Comparison of ENCODE assay signal across 23 cellular contexts in the genomic region with DNA sequence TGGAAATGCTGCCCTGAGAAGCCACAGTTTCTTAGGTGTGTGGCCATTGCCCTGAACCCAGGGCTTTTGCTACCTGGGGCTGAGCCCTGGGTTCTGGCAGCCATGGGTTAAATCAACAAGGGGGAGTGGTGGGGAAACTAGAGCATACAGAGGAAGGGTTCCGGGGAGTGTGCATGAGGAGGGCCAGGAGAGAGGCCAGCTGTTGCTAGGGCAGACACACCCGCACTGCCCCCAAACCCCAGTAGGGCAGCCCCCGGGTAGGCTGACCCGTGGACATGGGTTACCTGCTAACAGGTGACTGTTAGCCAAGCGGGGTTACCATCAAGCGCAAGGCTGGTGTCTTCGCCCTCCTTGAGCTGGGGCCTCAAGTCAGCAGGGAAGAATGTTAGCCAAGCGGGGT.
"Had no signal": no experiment of that assay in that cellular context is flagged by ENCODE, and none has a peak within 500 bp of the region (broad histone marks: within the 10 kb centered on the region; RNA-seq: fewer than 3 reads in every experiment).

No MANE protein-coding gene starts in this region.

- H3K4me1 ChIP-seq: body of pancreas, prostate gland had no signal

- H3K27me3 ChIP-seq: body of pancreas, ovary, thyroid gland had no signal

- H3K9me3 Mint-ChIP-seq: activated CD4-positive, alpha-beta T cell treated with anti-CD3 and anti-CD28 coated beads, Interleukin-2, amount 10 ng/mL, durations not matched to agents 7 days and 5 days; activated CD8-positive, alpha-beta T cell treated with anti-CD3 and anti-CD28 coated beads for 36 hours; activated naive CD8-positive, alpha-beta T cell treated with anti-CD3 and anti-CD28 coated beads, Interleukin-2, amount 50 U/mL, for 24 hours; mesothelial cell of epicardium; natural killer cell; stimulated activated naive CD8-positive, alpha-beta T cell treated with anti-CD3 and anti-CD28 coated beads, Interleukin-15, Interleukin-2, amounts not matched to agents 100 ng/mL and 50 ng/mL, for 24 hours had no signal

- DNase-seq: activated CD4-positive, alpha-beta T cell treated with anti-CD3 and anti-CD28 coated beads, Interleukin-2, amount 10 ng/mL, durations not matched to agents 7 days and 5 days; activated CD4-positive, CD25-positive, alpha-beta regulatory T cell treated with anti-CD3 and anti-CD28 coated beads, Interleukin-2, amount 50 U/mL, for 72 hours; activated CD8-positive, alpha-beta memory T cell treated with anti-CD3 and anti-CD28 coated beads, Interleukin-2, amount 10 ng/mL, durations not matched to agents 7 days and 5 days; activated CD8-positive, alpha-beta T cell treated with anti-CD3 and anti-CD28 coated beads for 36 hours; activated naive CD4-positive, alpha-beta T cell; activated naive CD8-positive, alpha-beta T cell treated with anti-CD3 and anti-CD28 coated beads, Interleukin-2, amount 50 U/mL, for 24 hours; activated T-cell treated with anti-CD3 and anti-CD28 coated beads for 4 hours; body of pancreas; dermis blood vessel endothelial cell; effector CD8-positive, alpha-beta T cell; glutamatergic neuron; hippocampal formation; left ventricle myocardium inferior; natural killer cell; ovary; stimulated activated CD4-positive, alpha-beta T cell treated with anti-CD3 and anti-CD28 coated beads, Interleukin-4, amount 100 ng/mL, for 1 hour; substantia nigra; thyroid gland had no signal

- H3K4me3 Mint-ChIP-seq: activated CD4-positive, alpha-beta T cell treated with anti-CD3 and anti-CD28 coated beads, Interleukin-2, amount 10 ng/mL, durations not matched to agents 7 days and 5 days; activated CD8-positive, alpha-beta memory T cell treated with anti-CD3 and anti-CD28 coated beads, Interleukin-2, amount 10 ng/mL, durations not matched to agents 7 days and 5 days; activated CD8-positive, alpha-beta T cell treated with anti-CD3 and anti-CD28 coated beads for 36 hours; activated naive CD8-positive, alpha-beta T cell treated with anti-CD3 and anti-CD28 coated beads, Interleukin-2, amount 50 U/mL, for 24 hours; mesothelial cell of epicardium; natural killer cell; stimulated activated naive CD8-positive, alpha-beta T cell treated with anti-CD3 and anti-CD28 coated beads, Interleukin-15, Interleukin-2, amounts not matched to agents 100 ng/mL and 50 ng/mL, for 24 hours had no signal

- H3K27ac ChIP-seq: body of pancreas, left ventricle myocardium inferior, neutrophil, ovary, prostate gland had no signal

- ATAC-seq: activated CD8-positive, alpha-beta memory T cell treated with anti-CD3 and anti-CD28 coated beads, Interleukin-2, amount 10 ng/mL, durations not matched to agents 7 days and 5 days; activated CD8-positive, alpha-beta T cell treated with anti-CD3 and anti-CD28 coated beads for 36 hours; activated naive CD8-positive, alpha-beta T cell treated with anti-CD3 and anti-CD28 coated beads, Interleukin-2, amount 50 U/mL, for 24 hours; body of pancreas; natural killer cell had no signal

- H3K9me3 ChIP-seq: body of pancreas, esophagus muscularis mucosa, left ventricle myocardium inferior, neutrophil, ovary, prostate gland, thyroid gland had no signal

- H3K27ac Mint-ChIP-seq: activated CD4-positive, alpha-beta T cell treated with anti-CD3 and anti-CD28 coated beads, Interleukin-2, amount 10 ng/mL, durations not matched to agents 7 days and 5 days; activated CD8-positive, alpha-beta memory T cell treated with anti-CD3 and anti-CD28 coated beads, Interleukin-2, amount 10 ng/mL, durations not matched to agents 7 days and 5 days; activated CD8-positive, alpha-beta T cell treated with anti-CD3 and anti-CD28 coated beads for 36 hours; activated naive CD8-positive, alpha-beta T cell treated with anti-CD3 and anti-CD28 coated beads, Interleukin-2, amount 50 U/mL, for 24 hours; mesothelial cell of epicardium; stimulated activated naive CD8-positive, alpha-beta T cell treated with anti-CD3 and anti-CD28 coated beads, Interleukin-15, Interleukin-2, amounts not matched to agents 100 ng/mL and 50 ng/mL, for 24 hours had no signal

- H3K36me3 ChIP-seq: esophagus muscularis mucosa, left ventricle myocardium inferior, neutrophil, ovary, prostate gland, thyroid gland had no signal

- H3K4me3 ChIP-seq: body of pancreas, esophagus muscularis mucosa, left ventricle myocardium inferior, ovary, prostate gland, thyroid gland had no signal

- H3K36me3 Mint-ChIP-seq: activated CD8-positive, alpha-beta memory T cell treated with anti-CD3 and anti-CD28 coated beads, Interleukin-2, amount 10 ng/mL, durations not matched to agents 7 days and 5 days; mesothelial cell of epicardium; natural killer cell had no signal
